In the genomic region with DNA sequence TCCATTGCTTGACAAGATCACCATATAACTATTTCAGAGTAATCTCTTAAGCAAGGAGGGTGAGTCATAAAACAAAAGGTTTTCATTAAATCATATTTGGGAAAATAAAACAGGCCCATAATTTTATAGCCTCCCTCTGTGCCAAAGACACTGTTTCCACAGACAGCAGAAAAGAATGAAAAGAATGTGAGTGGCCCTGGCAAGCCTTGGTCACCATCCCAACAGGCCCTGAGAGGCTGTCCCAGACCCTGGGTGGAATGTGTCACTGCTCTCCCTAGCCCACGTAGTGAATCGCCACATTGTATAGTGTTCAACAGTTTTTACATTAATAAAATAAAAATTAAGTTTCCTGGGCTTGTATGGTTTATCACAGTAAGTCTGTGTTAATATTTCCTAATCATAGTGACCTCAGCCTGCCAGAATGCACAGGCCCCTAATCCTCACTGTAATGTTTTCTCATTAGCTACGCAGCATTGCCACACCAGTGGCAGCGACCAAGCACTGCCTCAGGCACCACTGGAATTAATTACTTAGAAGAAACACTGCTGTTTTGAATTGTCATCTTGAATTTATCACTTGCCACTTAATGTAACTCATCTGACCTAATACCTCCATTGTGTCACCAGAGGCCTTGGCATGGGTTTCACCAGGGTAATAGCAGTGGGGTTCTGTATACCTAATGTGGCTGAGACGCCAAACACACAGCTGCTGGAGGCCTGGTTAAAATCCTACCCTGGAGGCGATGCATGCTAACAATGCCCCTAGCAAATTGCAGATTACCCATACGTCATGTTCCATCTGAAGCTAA, we compare ENCODE assay signal across 10 cellular contexts.
DNase-seq lines count a peak whose midpoint lies in the region; ATAC-seq and TF ChIP-seq lines count a peak whose summit lies in the region.
"Had no signal": no experiment of that assay in that cellular context is flagged by ENCODE, and none has a peak within 500 bp of the region (broad histone marks: within the 10 kb centered on the region; RNA-seq: fewer than 3 reads in every experiment).

No MANE protein-coding gene starts in this region.

- ATAC-seq in T-cell (replicated peaks in 1 of 4) (no peak), left lobe of liver (no peak)

- H3K27ac ChIP-seq in trophoblast cell (ENCODE audit: low read depth, low read length), result no peak overlapping the region
- no peak overlapping the region for H3K27ac ChIP-seq in transverse colon

- H3K36me3 ChIP-seq in trophoblast cell (ENCODE audit: control insufficient read depth in 1 of 2, insufficient read depth in 2 of 2, low read length in 2 of 2) (no peaks in the 10 kb centered on the region), transverse colon (no peaks in the 10 kb centered on the region)

- DNase-seq in DMS79 (lab: John Stamatoyannopoulos, UW) (peak; percentile 72), NCI-H2081 treated with DMSO at 0.1 percent for 48 hours (lab: John Stamatoyannopoulos, UW) (peak; percentile 30), fibroblast of gingiva (ENCODE audit: low read depth) (peak; percentile 97), trophoblast cell (peak; percentile 72 to 78), T-cell (no peak), left lobe of liver (ENCODE audit: low spot score) (no peak), SK-N-DZ (ENCODE audit: low spot score) (no peak), transverse colon (no peak)
- DNase-seq: NCI-H748 treated with DMSO at 0.1 percent for 48 hours, T-helper 9 cell had no signal

- no peak overlapping the region for H2AK5ac ChIP-seq in trophoblast cell (ENCODE audit: low read length)

- peaks cover 0 to 3% of the 10 kb centered on the region in 2 donors for H3K27me3 Mint-ChIP-seq in T-cell

- no peak overlapping the region for H2BK5ac ChIP-seq in trophoblast cell (ENCODE audit: low read depth, low read length, poor library complexity)

- WGBS in trophoblast cell (ENCODE audit: extremely low coverage, insufficient coverage, insufficient read length), result no CpG with 5 or more reads among the region's 7 CpGs
- WGBS in transverse colon (ENCODE audit: low coverage in 1 of 2), 2 donors, result 74 to 82% methylated on average over 4 to 7 of the region's 7 CpGs

- H2BK120ac ChIP-seq in trophoblast cell (ENCODE audit: insufficient read depth, low read length, poor library complexity), result no peak overlapping the region

- no peaks in the 10 kb centered on the region for H3K9me3 ChIP-seq in trophoblast cell (ENCODE audit: insufficient read depth, low read depth, low read length)
- H3K9me3 ChIP-seq in transverse colon, result no peaks in the 10 kb centered on the region

- H3K79me2 ChIP-seq in trophoblast cell (ENCODE audit: control insufficient read depth, insufficient read depth, low read length, poor library complexity), result no peaks in the 10 kb centered on the region

- H3K4me2 ChIP-seq in trophoblast cell (ENCODE audit: low read length), result no peak overlapping the region

- no peaks in the 10 kb centered on the region for H3K9me3 Mint-ChIP-seq in T-cell

- POLR2A ChIA-PET in T-cell (lab: Charles Lee), result no interaction called here

- no peak overlapping the region for H4K91ac ChIP-seq in trophoblast cell (ENCODE audit: low read depth, low read length)

- H3K4me3 Mint-ChIP-seq in T-cell, result no peak overlapping the region

- H3K14ac ChIP-seq in trophoblast cell (ENCODE audit: low read length), result no peak overlapping the region

- H3K4me1 Mint-ChIP-seq in T-cell, result no peaks in the 10 kb centered on the region

- H4K8ac ChIP-seq in trophoblast cell (ENCODE audit: low read depth, low read length), result no peak overlapping the region

- no peaks in the 10 kb centered on the region for H3K79me1 ChIP-seq in trophoblast cell (ENCODE audit: low read length)

- no peak for TF ChIP-seq POLR2A in transverse colon (IDR thresholded peaks at IDR 0.05)

- in situ Hi-C loops in transverse colon (cut with MboI; ENCODE audit: low pct_ligation_motif_present in 1 of 4, low pct_unique_long_range_greater_than_20kb in 1 of 4, low sequenced_read_pairs in 3 of 4), result no loop called here

- H3K23ac ChIP-seq in trophoblast cell (ENCODE audit: low read length), result no peak overlapping the region

- no peak for TF ChIP-seq EP300 in transverse colon (IDR thresholded peaks at IDR 0.05; ENCODE audit: low read depth)

- H3K27me3 ChIP-seq in trophoblast cell (ENCODE audit: insufficient read depth, low read length), result no peaks in the 10 kb centered on the region
- no peaks in the 10 kb centered on the region for H3K27me3 ChIP-seq in transverse colon

- H2BK12ac ChIP-seq in trophoblast cell (ENCODE audit: low read length), result no peak overlapping the region

- H4K12ac ChIP-seq in trophoblast cell (ENCODE audit: low read depth, low read length), result no peak overlapping the region

- CTCF ChIA-PET in T-cell (lab: Charles Lee), result interaction anchor here in 1 of 2 donors (0.6 kb wide), 1 partner anchor 222 kb away, joined by 3 read pairs; no protein-coding TSS in a partner anchor

- no peaks in the 10 kb centered on the region for H3K36me3 Mint-ChIP-seq in T-cell

- H3K4me1 ChIP-seq in trophoblast cell (ENCODE audit: control insufficient read depth in 1 of 2, insufficient read depth in 2 of 2, low read length in 2 of 2) (peaks cover 0 to 7% of the 10 kb centered on the region in 2 experiments), transverse colon (no peaks in the 10 kb centered on the region)

- no peak overlapping the region for H3K18ac ChIP-seq in trophoblast cell (ENCODE audit: low read length)

- TF ChIP-seq CTCF in transverse colon (IDR thresholded peaks at IDR 0.05), result no peak

- intact Hi-C loops in transverse colon (cut with DNase I; ENCODE audit: low total_unique reads), result no loop called here

- no peak overlapping the region for H3K9ac ChIP-seq in trophoblast cell (ENCODE audit: low read length)

- H3K4me3 ChIP-seq in trophoblast cell (ENCODE audit: low read depth, low read length), result no peak overlapping the region
- no peak overlapping the region for H3K4me3 ChIP-seq in transverse colon

- no peak overlapping the region for H3K4ac ChIP-seq in trophoblast cell (ENCODE audit: low read depth, low read length)

- no peak overlapping the region for H2AFZ ChIP-seq in trophoblast cell (ENCODE audit: insufficient read depth, low read length, poor library complexity)

- H3K27ac Mint-ChIP-seq in T-cell, result no peak overlapping the region

Comparison
In these comparisons a context has a peak if more than half of its experiments do, and no peak if none do; other contexts are left out.
1. DNase-seq: peak in DMS79 (single experiment), NCI-H2081 treated with DMSO at 0.1 percent for 48 hours (single experiment), fibroblast of gingiva (single experiment) and trophoblast cell (2 of 2); none in T-cell (0 of 34), left lobe of liver (single experiment), SK-N-DZ (single experiment) and transverse colon (single experiment).